34 cellular contexts compared by ENCODE assay signal in the genomic region with DNA sequence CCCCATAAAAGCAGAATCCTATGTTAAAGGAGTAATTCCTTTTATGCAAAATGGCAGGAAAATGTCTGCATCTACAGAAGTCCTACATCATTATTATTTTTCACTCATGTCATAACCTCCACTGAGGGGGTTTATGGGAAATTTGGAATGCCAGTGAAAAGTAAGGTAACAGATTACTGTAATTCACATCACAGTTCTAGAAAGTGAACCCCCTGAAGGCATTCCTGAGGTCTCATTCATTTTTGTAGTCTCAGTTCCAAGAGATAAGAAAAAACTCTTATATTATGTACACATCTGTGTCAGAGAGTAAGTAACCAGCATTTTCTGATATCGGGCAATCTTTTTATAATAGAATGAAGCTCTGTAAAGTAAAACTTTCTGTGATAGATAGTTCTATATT.
"Had no signal": no experiment of that assay in that cellular context is flagged by ENCODE, and none has a peak within 500 bp of the region (broad histone marks: within the 10 kb centered on the region; RNA-seq: fewer than 3 reads in every experiment).

No MANE protein-coding gene starts in this region.

- H3K4me2 ChIP-seq: hepatocyte had no signal

- H3K79me2 ChIP-seq: hepatocyte had no signal

- H3K36me3 Mint-ChIP-seq: activated CD8-positive, alpha-beta memory T cell treated with anti-CD3 and anti-CD28 coated beads, Interleukin-2, amount 10 ng/mL, durations not matched to agents 7 days and 5 days; activated naive CD4-positive, alpha-beta T cell treated with anti-CD3 and anti-CD28 coated beads, Interleukin-2, amount 50 U/mL, for 24 hours; activated naive CD8-positive, alpha-beta T cell treated with anti-CD3 and anti-CD28 coated beads, Interleukin-2, amount 10 ng/mL, durations not matched to agents 7 days and 5 days had no signal

- H3K27ac ChIP-seq: body of pancreas, breast epithelium, cardiac muscle cell, esophagus muscularis mucosa, gastroesophageal sphincter, hepatocyte, VCaP had no signal

- FAIRE-seq: TTC549 had no signal

- H3K4me3 Mint-ChIP-seq: activated B cell treated with CpG ODN at 0.5 μM for 24 hours; activated CD8-positive, alpha-beta memory T cell treated with anti-CD3 and anti-CD28 coated beads, Interleukin-2, amount 10 ng/mL, durations not matched to agents 7 days and 5 days; activated CD8-positive, alpha-beta T cell treated with anti-CD3 and anti-CD28 coated beads, Interleukin-2, amount 10 ng/mL, durations not matched to agents 7 days and 5 days; activated naive CD4-positive, alpha-beta T cell treated with anti-CD3 and anti-CD28 coated beads for 36 hours; activated naive CD4-positive, alpha-beta T cell treated with anti-CD3 and anti-CD28 coated beads, Interleukin-2, amount 50 U/mL, for 24 hours; activated naive CD8-positive, alpha-beta T cell treated with anti-CD3 and anti-CD28 coated beads, Interleukin-2, amount 10 ng/mL, durations not matched to agents 7 days and 5 days; activated T-helper 1 cell treated with anti-CD3 and anti-CD28 coated beads, Interleukin-12 subunit alpha, Interleukin-12 subunit beta, Interleukin-2, Interleukin-4 antibody, amounts not matched to agents 30 ng/mL and 10 ng/mL and 1 ng/mL, durations not matched to agents 14 hours and 24 hours and 36 hours; effector memory CD8-positive, alpha-beta T cell had no signal

- H3K4me3 ChIP-seq: body of pancreas, breast epithelium, cardiac muscle cell, coronary artery, esophagus muscularis mucosa, gastroesophageal sphincter, heart right ventricle, hepatocyte had no signal

- DNase-seq: activated B cell treated with CpG ODN at 0.5 μM for 24 hours; activated CD4-positive, alpha-beta T cell treated with anti-CD3 and anti-CD28 coated beads for 48 hours; activated CD4-positive, alpha-beta T cell treated with anti-CD3 and anti-CD28 coated beads, Interleukin-2, amount 50 U/mL, for 1 hour; activated CD4-positive, alpha-beta T cell treated with anti-CD3 and anti-CD28 coated beads, Interleukin-2, amount 50 U/mL, for 48 hours; activated CD8-positive, alpha-beta memory T cell treated with anti-CD3 and anti-CD28 coated beads, Interleukin-2, amount 10 ng/mL, durations not matched to agents 7 days and 5 days; activated CD8-positive, alpha-beta memory T cell treated with anti-CD3 and anti-CD28 coated beads, Interleukin-2, amount 50 U/mL, for 4 hours; activated CD8-positive, alpha-beta T cell treated with anti-CD3 and anti-CD28 coated beads, Interleukin-2, amount 10 ng/mL, durations not matched to agents 7 days and 5 days; activated effector memory CD4-positive, alpha-beta T cell treated with anti-CD3 and anti-CD28 coated beads, Interleukin-2, amount 50 U/mL, for 16 hours; activated naive CD4-positive, alpha-beta T cell treated with anti-CD3 and anti-CD28 coated beads for 36 hours; activated naive CD8-positive, alpha-beta T cell treated with anti-CD3 and anti-CD28 coated beads, Interleukin-2, amount 10 ng/mL, durations not matched to agents 7 days and 5 days; activated T-cell treated with anti-CD3 and anti-CD28 coated beads, Interleukin-2, amount 50 U/mL, for 1 hour; activated T-cell treated with anti-CD3 and anti-CD28 coated beads, Interleukin-2, amount 50 U/mL, for 48 hours; amniotic stem cell; body of pancreas; central memory CD4-positive, alpha-beta T cell; cerebellar nuclear complex; dermis blood vessel endothelial cell; effector CD4-positive, alpha-beta T cell; effector memory CD8-positive, alpha-beta T cell; erythroblast; foreskin melanocyte; heart right ventricle; T-helper 2 cell had no signal

- H3K4me1 Mint-ChIP-seq: activated B cell treated with CpG ODN at 0.5 μM for 24 hours; activated CD8-positive, alpha-beta memory T cell treated with anti-CD3 and anti-CD28 coated beads, Interleukin-2, amount 10 ng/mL, durations not matched to agents 7 days and 5 days; activated naive CD4-positive, alpha-beta T cell treated with anti-CD3 and anti-CD28 coated beads, Interleukin-2, amount 50 U/mL, for 24 hours had no signal

- H2AFZ ChIP-seq: hepatocyte had no signal

- H3K4me1 ChIP-seq: breast epithelium, esophagus muscularis mucosa, gastroesophageal sphincter had no signal

- H3K36me3 ChIP-seq: breast epithelium, cardiac muscle cell, esophagus muscularis mucosa, gastroesophageal sphincter, heart right ventricle had no signal

- H3K27ac Mint-ChIP-seq: activated B cell treated with CpG ODN at 0.5 μM for 24 hours; activated CD8-positive, alpha-beta memory T cell treated with anti-CD3 and anti-CD28 coated beads, Interleukin-2, amount 10 ng/mL, durations not matched to agents 7 days and 5 days; activated CD8-positive, alpha-beta T cell treated with anti-CD3 and anti-CD28 coated beads, Interleukin-2, amount 10 ng/mL, durations not matched to agents 7 days and 5 days; activated naive CD4-positive, alpha-beta T cell treated with anti-CD3 and anti-CD28 coated beads for 36 hours; activated naive CD4-positive, alpha-beta T cell treated with anti-CD3 and anti-CD28 coated beads, Interleukin-2, amount 50 U/mL, for 24 hours; activated naive CD8-positive, alpha-beta T cell treated with anti-CD3 and anti-CD28 coated beads, Interleukin-2, amount 10 ng/mL, durations not matched to agents 7 days and 5 days; activated T-helper 1 cell treated with anti-CD3 and anti-CD28 coated beads, Interleukin-12 subunit alpha, Interleukin-12 subunit beta, Interleukin-2, Interleukin-4 antibody, amounts not matched to agents 30 ng/mL and 10 ng/mL and 1 ng/mL, durations not matched to agents 14 hours and 24 hours and 36 hours; activated T-helper 2 cell treated with anti-CD3 and anti-CD28 coated beads, Interferon-gamma antibody, Interleukin-2, Interleukin-4, amounts not matched to agents 10 μg/mL and 5 μg/mL and 100 μg/mL, durations not matched to agents 14 hours and 24 hours and 36 hours; effector memory CD8-positive, alpha-beta T cell had no signal

- H3K27me3 ChIP-seq: body of pancreas, breast epithelium, cardiac muscle cell, esophagus muscularis mucosa, gastroesophageal sphincter, heart right ventricle, hepatocyte had no signal

- H3K9me3 ChIP-seq: body of pancreas had no signal

- H3K9me3 Mint-ChIP-seq: activated naive CD4-positive, alpha-beta T cell treated with anti-CD3 and anti-CD28 coated beads, Interleukin-2, amount 50 U/mL, for 24 hours; activated T-helper 2 cell treated with anti-CD3 and anti-CD28 coated beads, Interferon-gamma antibody, Interleukin-2, Interleukin-4, amounts not matched to agents 10 μg/mL and 5 μg/mL and 100 μg/mL, durations not matched to agents 14 hours and 24 hours and 36 hours; effector memory CD8-positive, alpha-beta T cell had no signal

- H3K27me3 Mint-ChIP-seq: activated B cell treated with CpG ODN at 0.5 μM for 24 hours; activated naive CD4-positive, alpha-beta T cell treated with anti-CD3 and anti-CD28 coated beads, Interleukin-2, amount 50 U/mL, for 24 hours had no signal
